10 cellular contexts compared by ENCODE assay signal in genomic region chr14:68941820-68942219, GRCh38. TPM values are rescaled to one million over a fixed set of nuclear protein-coding genes. Genes with fewer than 3 reads are reported as not detected.
DNase-seq lines count a peak whose midpoint lies in the region; ATAC-seq, FAIRE-seq and TF ChIP-seq lines count a peak whose summit lies in the region.
"Had no signal": no experiment of that assay in that cellular context is flagged by ENCODE, and none has a peak within 500 bp of the region (broad histone marks: within the 10 kb centered on the region; RNA-seq: fewer than 3 reads in every experiment).

No MANE protein-coding gene starts in this region.

- H3K4me3 ChIP-seq in BE2C (ENCODE audit: low read depth, low read length), result no peak overlapping the region
- H3K4me3 ChIP-seq in endothelial cell of umbilical vein (replicated peaks in 1 of 3; ENCODE audit: insufficient read depth in 1 of 3, low read depth in 1 of 3, low read length in 3 of 3), result no peak overlapping the region
- no peak overlapping the region for H3K4me3 ChIP-seq in muscle layer of colon (ENCODE audit: low read depth in 1 of 2, low read length in 2 of 2)
- H3K4me3 ChIP-seq: GM12878 had no signal

- no peak overlapping the region for H3K27ac Mint-ChIP-seq in immature natural killer cell
- no peak overlapping the region for H3K27ac Mint-ChIP-seq in stimulated activated naive CD8-positive, alpha-beta T cell treated with anti-CD3 and anti-CD28 coated beads, Interleukin-15, amount 100 ng/mL, for 72 hours

- CTCF ChIA-PET in endothelial cell of umbilical vein (lab: Charles Lee), result interaction anchor here (0.6 to 2.4 kb wide), 11 partner anchors 10 to 166 kb away, joined by 3 to 22 read pairs (median 4); no protein-coding TSS in a partner anchor

- no peak for TF ChIP-seq POLR2A in endothelial cell of umbilical vein (IDR thresholded peaks at IDR 0.05; ENCODE audit: low read depth, low read length)

- dilution Hi-C loops in endothelial cell of umbilical vein (cut with MboI; ENCODE audit: extremely low pct_ligation_motif_present, low sequenced_read_pairs), result no loop called here

- no peaks in the 10 kb centered on the region for H3K9me1 ChIP-seq in endothelial cell of umbilical vein (replicated peaks; ENCODE audit: control insufficient read depth, extremely low read depth, insufficient read depth, low read length)

- peaks cover 58% of the 10 kb centered on the region for H3K4me1 ChIP-seq in BE2C
- peaks cover 46% of the 10 kb centered on the region for H3K4me1 ChIP-seq in endothelial cell of umbilical vein (ENCODE audit: control insufficient read depth, extremely low read depth, insufficient read depth, low read length)
- H3K4me1 ChIP-seq in muscle layer of colon (ENCODE audit: insufficient read depth, low read length), result peaks cover 100% of the 10 kb centered on the region

- H3K9ac ChIP-seq in endothelial cell of umbilical vein (replicated peaks; ENCODE audit: extremely low read depth, insufficient read depth, low read length) (no peak overlapping the region), muscle layer of colon (ENCODE audit: low read length) (peak overlapping the region; percentile 88)

- H3K9me3 Mint-ChIP-seq in immature natural killer cell, result no peaks in the 10 kb centered on the region
- H3K9me3 Mint-ChIP-seq in stimulated activated naive CD8-positive, alpha-beta T cell treated with anti-CD3 and anti-CD28 coated beads, Interleukin-15, amount 100 ng/mL, for 72 hours, result no peaks in the 10 kb centered on the region

- peaks cover 100% of the 10 kb centered on the region for H3K79me2 ChIP-seq in endothelial cell of umbilical vein (ENCODE audit: control insufficient read depth, insufficient read depth, low read length)

- H3K9me3 ChIP-seq in BE2C (no peaks in the 10 kb centered on the region), endothelial cell of umbilical vein (replicated peaks; ENCODE audit: control insufficient read depth, insufficient read depth, low read length) (no peaks in the 10 kb centered on the region), muscle layer of colon (ENCODE audit: low read length) (no peaks in the 10 kb centered on the region)

- H2AFZ ChIP-seq in endothelial cell of umbilical vein (ENCODE audit: low read depth, low read length), result no peak overlapping the region

- ATAC-seq in HG03354 (IDR thresholded peaks at IDR 0.05; ENCODE audit: poor library complexity, severe bottlenecking, unreplicated experiment) (no peak), GM18502 (IDR thresholded peaks at IDR 0.05; ENCODE audit: poor library complexity, unreplicated experiment) (no peak)
- ATAC-seq in stimulated activated naive CD8-positive, alpha-beta T cell treated with anti-CD3 and anti-CD28 coated beads, Interleukin-15, amount 100 ng/mL, for 72 hours, result no peak
- ATAC-seq: GM12878 had no signal

- peaks cover 0 to 5% (median 0%) of the 10 kb centered on the region in 3 donors for H3K36me3 Mint-ChIP-seq in immature natural killer cell

- FAIRE-seq in endothelial cell of umbilical vein (lab: Jason Lieb, UNC), result no peak
- FAIRE-seq: GM12878 had no signal

- H3K36me3 ChIP-seq in BE2C, result no peaks in the 10 kb centered on the region; the same call in 1 of the 2 replicates
- peaks cover 0 to 16% of the 10 kb centered on the region in 2 experiments for H3K36me3 ChIP-seq in endothelial cell of umbilical vein (ENCODE audit: control insufficient read depth in 2 of 2, extremely low read depth in 1 of 2, insufficient read depth in 2 of 2, low read length in 2 of 2)
- peaks cover 10% of the 10 kb centered on the region for H3K36me3 ChIP-seq in muscle layer of colon (ENCODE audit: insufficient read depth, low read length)

- peaks cover 0 to 1% of the 10 kb centered on the region in 2 donors for H3K4me1 Mint-ChIP-seq in immature natural killer cell
- H3K4me1 Mint-ChIP-seq in stimulated activated naive CD8-positive, alpha-beta T cell treated with anti-CD3 and anti-CD28 coated beads, Interleukin-15, amount 100 ng/mL, for 72 hours, result peaks cover 99% of the 10 kb centered on the region

- intact Hi-C loops in endothelial cell of umbilical vein (cut with micrococcal nuclease), result no loop called here

- BruUV-seq in endothelial cell of umbilical vein (replicated peaks; lab: Mats Ljungman, UMichigan), result no TSS peak

- TF ChIP-seq CTCF in BE2C (IDR thresholded peaks at IDR 0.05; ENCODE audit: low read depth, low read length) (peak; percentile 24; the same call in 1 of the 2 replicates), endothelial cell of umbilical vein (IDR thresholded peaks at IDR 0.05; ENCODE audit: extremely low read depth in 1 of 2, insufficient read depth in 1 of 2, low read depth in 1 of 2, low read length in 2 of 2) (peak; percentile 41 to 42)

- DNase-seq in BE2C, result no peak
- DNase-seq in NCI-H69 (lab: John Stamatoyannopoulos, UW), result peak; percentile 16
- peak; percentile 50 for DNase-seq in endothelial cell of umbilical vein (ENCODE audit: low read depth, low spot score)
- DNase-seq in immature natural killer cell, result no peak
- DNase-seq in stimulated activated naive CD8-positive, alpha-beta T cell treated with anti-CD3 and anti-CD28 coated beads, Interleukin-15, amount 100 ng/mL, for 72 hours, result no peak
- DNase-seq: NCI-H2081 had no signal

- H3K4me2 ChIP-seq in endothelial cell of umbilical vein (ENCODE audit: insufficient read depth, low read length), result no peak overlapping the region

- POLR2A ChIA-PET in endothelial cell of umbilical vein (lab: Charles Lee), result no interaction called here

- no peaks in the 10 kb centered on the region for H3K27me3 ChIP-seq in BE2C
- no peaks in the 10 kb centered on the region for H3K27me3 ChIP-seq in endothelial cell of umbilical vein (ENCODE audit: control insufficient read depth in 2 of 2, insufficient read depth in 2 of 2, low read length in 2 of 2)
- H3K27me3 ChIP-seq in muscle layer of colon (ENCODE audit: control insufficient read depth in 1 of 2, insufficient read depth in 2 of 2, low read length in 2 of 2), result no peaks in the 10 kb centered on the region

- H3K27me3 Mint-ChIP-seq in immature natural killer cell (ENCODE audit: low read depth in 3 of 3), result peaks cover 0 to 5% (median 2%) of the 10 kb centered on the region in 3 donors
- no peaks in the 10 kb centered on the region for H3K27me3 Mint-ChIP-seq in stimulated activated naive CD8-positive, alpha-beta T cell treated with anti-CD3 and anti-CD28 coated beads, Interleukin-15, amount 100 ng/mL, for 72 hours

- H4K20me1 ChIP-seq in endothelial cell of umbilical vein (replicated peaks; ENCODE audit: control insufficient read depth, extremely low read depth, insufficient read depth, low read length), result peaks cover 2% of the 10 kb centered on the region

- H3K4me3 Mint-ChIP-seq in immature natural killer cell, result no peak overlapping the region
- no peak overlapping the region for H3K4me3 Mint-ChIP-seq in stimulated activated naive CD8-positive, alpha-beta T cell treated with anti-CD3 and anti-CD28 coated beads, Interleukin-15, amount 100 ng/mL, for 72 hours

- peak overlapping the region; percentile 16 for H3K27ac ChIP-seq in endothelial cell of umbilical vein (ENCODE audit: insufficient read depth, low read depth, low read length)
- peak overlapping the region; percentile 85 for H3K27ac ChIP-seq in muscle layer of colon (ENCODE audit: low read depth, low read length)

TF ChIP-seq in endothelial cell of umbilical vein, 7 proteins besides CTCF, POLR2A, EP300 and RAD21:
- TF ChIP-seq EZH2 (IDR thresholded peaks at IDR 0.05; ENCODE audit: borderline replicate concordance, low read depth, low read length, severe bottlenecking) (no peak), POLR2AphosphoS5 (IDR thresholded peaks at IDR 0.05; ENCODE audit: insufficient read depth, low read depth, low read length) (peak; percentile 36)
TF ChIP-seq in endothelial cell of umbilical vein: peak in this region for 1.

RNA-seq across cellular contexts. Expression of gene ACTN1, which starts 37.3 kb away (rescaled TPM):
- 321 TPM for polyA plus RNA-seq in BE2C (2012; ENCODE audit: insufficient read depth, insufficient read length, low read depth)
- 442 and 443 TPM in 2 replicates for total RNA-seq in endothelial cell of umbilical vein
- 463 and 633 TPM in 2 replicates for polyA plus RNA-seq in endothelial cell of umbilical vein
- polyA plus RNA-seq in endothelial cell of umbilical vein (2011; cell fraction: cytosol; rRNA removed), result 379 and 382 TPM in 2 replicates
- 777 and 896 TPM in 2 replicates for polyA plus RNA-seq in endothelial cell of umbilical vein (2011; cell fraction: nucleus; rRNA removed)
- 398 and 442 TPM in 2 replicates for polyA plus RNA-seq in endothelial cell of umbilical vein (2012)
- polyA minus RNA-seq in endothelial cell of umbilical vein, result 744 and 789 TPM in 2 replicates
- 104 TPM for polyA minus RNA-seq in endothelial cell of umbilical vein (2011; cell fraction: cytosol; rRNA and poly(A)+ RNA removed)
- polyA minus RNA-seq in endothelial cell of umbilical vein (2011; cell fraction: nucleus; rRNA and poly(A)+ RNA removed), result 424 and 544 TPM in 2 replicates
- polyA plus RNA-seq in immature natural killer cell, result 1 to 10 TPM; 5.2 to 9.7 (median 9.3) TPM

Comparison
In these comparisons a context has a peak if more than half of its experiments do, and no peak if none do; other contexts are left out.
1. DNase-seq: peak in NCI-H69 (single experiment) and endothelial cell of umbilical vein (single experiment); none in BE2C (single experiment), immature natural killer cell (0 of 3) and stimulated activated naive CD8-positive, alpha-beta T cell treated with anti-CD3 and anti-CD28 coated beads, Interleukin-15, amount 100 ng/mL, for 72 hours (0 of 2).
2. RNA of gene ACTN1, which starts 37.3 kb away (polyA plus RNA-seq): 379 to 896 TPM in endothelial cell of umbilical vein; 5.2 to 9.7 TPM in immature natural killer cell; every median in the first group is over 10 times any median in the second.